ENCODE assay signal across 9 cellular contexts in genomic region chr5:173330151-173330855, GRCh38. TPM values are rescaled to one million over a fixed set of nuclear protein-coding genes. Genes with fewer than 3 reads are reported as not detected.
DNase-seq lines count a peak whose midpoint lies in the region; ATAC-seq, FAIRE-seq and TF ChIP-seq lines count a peak whose summit lies in the region.
"Had no signal": no experiment of that assay in that cellular context is flagged by ENCODE, and none has a peak within 500 bp of the region (broad histone marks: within the 10 kb centered on the region; RNA-seq: fewer than 3 reads in every experiment).

No MANE protein-coding gene starts in this region.

- POLR2A ChIA-PET in SK-N-SH (lab: Yijun Ruan, JAX), result interaction anchor here (1.0 to 6.0 kb wide), 4 partner anchors 9 to 273 kb away, joined by 4 to 40 read pairs (median 8); no protein-coding TSS in a partner anchor

- TF ChIP-seq RAD21 in SK-N-SH (IDR thresholded peaks at IDR 0.05; ENCODE audit: low read length), result no peak

- H3K79me1 ChIP-seq in neuronal stem cell (ENCODE audit: low read depth, low read length), result no peaks in the 10 kb centered on the region

- no peak overlapping the region for H4K8ac ChIP-seq in neuronal stem cell (ENCODE audit: low read depth, low read length)

- H3K4me2 ChIP-seq in SK-N-SH (peak overlapping the region; percentile 75; the same call in 1 of the 2 replicates), neuronal stem cell (ENCODE audit: insufficient read depth, low read length, poor library complexity, severe bottlenecking) (peak overlapping the region; percentile 97)

- H2AK5ac ChIP-seq in neuronal stem cell (ENCODE audit: low read depth, low read length), result peak overlapping the region; percentile 49

- peak overlapping the region; percentile 92 for H3K18ac ChIP-seq in neuronal stem cell (ENCODE audit: low read length)

- DNase-seq in SK-N-SH (no peak), LHCN-M2 (ENCODE audit: low read depth) (peak; percentile 31), bronchial epithelial cell (ENCODE audit: low read depth) (no peak), neuronal stem cell (ENCODE audit: low spot score) (no peak)
- DNase-seq in effector memory CD4-positive, alpha-beta T cell, result no peak
- DNase-seq: amygdala had no signal

- peaks cover 16% of the 10 kb centered on the region for H3K79me2 ChIP-seq in SK-N-SH (ENCODE audit: insufficient read depth)

- H3K9me2 ChIP-seq in SK-N-SH, result no peaks in the 10 kb centered on the region

- no peaks in the 10 kb centered on the region for H4K20me1 ChIP-seq in SK-N-SH (ENCODE audit: insufficient read depth)

- TF ChIP-seq CTCF in SK-N-SH (IDR thresholded peaks at IDR 0.05) (no peak), bronchial epithelial cell (IDR thresholded peaks at IDR 0.05; ENCODE audit: insufficient read depth, low read length, severe bottlenecking) (no peak)

- CTCF ChIA-PET in SK-N-SH (lab: Yijun Ruan, JAX), result interaction anchor here (0.9 to 13.7 kb wide), 10 partner anchors 9 to 643 kb away, joined by 3 to 503 read pairs (median 6); partner anchors contain the start of gene ATP6V0E1

- H3K27me3 ChIP-seq in SK-N-SH (ENCODE audit: insufficient read depth) (no peaks in the 10 kb centered on the region), bronchial epithelial cell (ENCODE audit: control insufficient read depth, insufficient read depth, low read length) (no peaks in the 10 kb centered on the region), neuronal stem cell (ENCODE audit: control insufficient read depth in 3 of 3, insufficient read depth in 3 of 3, low read depth in 1 of 3, low read length in 3 of 3) (peaks cover 3 to 65% (median 30%) of the 10 kb centered on the region in 3 experiments)
- peaks cover 31% of the 10 kb centered on the region for H3K27me3 ChIP-seq in effector memory CD4-positive, alpha-beta T cell (replicated peaks; ENCODE audit: control insufficient read depth, insufficient read depth, low read length, poor library complexity, severe bottlenecking)

- TF ChIP-seq EP300 in SK-N-SH (IDR thresholded peaks at IDR 0.05; ENCODE audit: borderline replicate concordance in 1 of 2, low read depth in 1 of 2, low read length in 1 of 2), result no peak

- H3K4me3 ChIP-seq in SK-N-SH (ENCODE audit: low read depth in 2 of 2, low read length in 1 of 2) (no peak overlapping the region; a peak in 1 of 4 replicates), bronchial epithelial cell (ENCODE audit: low read depth, low read length) (peak overlapping the region; percentile 85), neuronal stem cell (ENCODE audit: low read length in 2 of 2) (peak overlapping the region; percentile 52 to 76)
- no peak overlapping the region for H3K4me3 ChIP-seq in effector memory CD4-positive, alpha-beta T cell (ENCODE audit: insufficient read depth, low read depth, low read length, poor library complexity, severe bottlenecking)

- H3K9ac ChIP-seq in SK-N-SH, result no peak overlapping the region
- H3K9ac ChIP-seq in neuronal stem cell (ENCODE audit: low read depth, low read length, poor library complexity), result peak overlapping the region; percentile 65

- no peak overlapping the region for H2BK12ac ChIP-seq in neuronal stem cell (ENCODE audit: low read length)

- peak overlapping the region; percentile 61 for H2BK120ac ChIP-seq in neuronal stem cell (ENCODE audit: low read depth, low read length)

- peak overlapping the region; percentile 1 for H2BK15ac ChIP-seq in neuronal stem cell (ENCODE audit: low read length)

- ATAC-seq in SK-N-SH treated with all-trans-retinoic acid at 6 μM for 48 hours, result no peak
- ATAC-seq in GM21619 (IDR thresholded peaks at IDR 0.05; ENCODE audit: unreplicated experiment), result no peak
- ATAC-seq in HG03175 (IDR thresholded peaks at IDR 0.05; ENCODE audit: unreplicated experiment), result no peak

- 87% methylated on average over 13 of the region's 13 CpGs for WGBS in SK-N-SH (ENCODE audit: low lambda C conversion rate)
- WGBS in neuronal stem cell (ENCODE audit: extremely low coverage in 2 of 2, insufficient read length in 2 of 2, insufficient replicate concordance in 1 of 2), 2 donors, result no CpG with 5 or more reads among the region's 13 CpGs

- H3K27ac ChIP-seq in SK-N-SH (ENCODE audit: low read depth in 2 of 2, low read length in 1 of 2), result no peak overlapping the region; a peak in 1 of 4 replicates
- no peak overlapping the region for H3K27ac ChIP-seq in neuronal stem cell (replicated peaks; ENCODE audit: low read length)
- no peak overlapping the region for H3K27ac ChIP-seq in effector memory CD4-positive, alpha-beta T cell (ENCODE audit: insufficient read depth, low read length, poor library complexity, severe bottlenecking)

- H3F3A ChIP-seq in SK-N-SH (replicated peaks; ENCODE audit: insufficient read depth), result peaks cover 31% of the 10 kb centered on the region

- no peak overlapping the region for H3K4ac ChIP-seq in neuronal stem cell (ENCODE audit: low read length)

- H3K23ac ChIP-seq in neuronal stem cell (ENCODE audit: low read depth, low read length, poor library complexity), result no peak overlapping the region

- H2BK5ac ChIP-seq in neuronal stem cell (ENCODE audit: low read length), result peak overlapping the region; percentile 88

- no peak overlapping the region for H3K14ac ChIP-seq in neuronal stem cell (ENCODE audit: low read length)

- H3K36me3 ChIP-seq in SK-N-SH (replicated peaks in 1 of 2; ENCODE audit: control insufficient read depth in 1 of 2, insufficient read depth in 2 of 2, low read length in 1 of 2) (no peaks in the 10 kb centered on the region), bronchial epithelial cell (ENCODE audit: control insufficient read depth, insufficient read depth, low read length) (peaks cover 6% of the 10 kb centered on the region), neuronal stem cell (replicated peaks in 1 of 2; ENCODE audit: control insufficient read depth in 2 of 2, insufficient read depth in 2 of 2, low read length in 2 of 2) (peaks cover 0 to 2% of the 10 kb centered on the region in 2 donors)
- no peaks in the 10 kb centered on the region for H3K36me3 ChIP-seq in effector memory CD4-positive, alpha-beta T cell (ENCODE audit: control insufficient read depth, insufficient read depth, low read length)

- H2AFZ ChIP-seq in SK-N-SH (ENCODE audit: low read depth) (no peak overlapping the region), neuronal stem cell (ENCODE audit: low read length) (peak overlapping the region; percentile 90)

- H3K9me3 ChIP-seq in SK-N-SH, result no peaks in the 10 kb centered on the region
- no peaks in the 10 kb centered on the region for H3K9me3 ChIP-seq in neuronal stem cell (replicated peaks in 1 of 2; ENCODE audit: control insufficient read depth in 2 of 2, insufficient read depth in 1 of 2, low read depth in 1 of 2, low read length in 2 of 2)
- no peaks in the 10 kb centered on the region for H3K9me3 ChIP-seq in effector memory CD4-positive, alpha-beta T cell (ENCODE audit: control insufficient read depth, low read length)

- FAIRE-seq in bronchial epithelial cell (lab: Jason Lieb, UNC), result no peak

- H3K4me1 ChIP-seq in SK-N-SH (ENCODE audit: control insufficient read depth in 1 of 2, insufficient read depth in 2 of 2, low read depth in 1 of 2, low read length in 1 of 2), result peaks cover 0 to 33% of the 10 kb centered on the region in 2 experiments; a peak in 2 of 4 replicates
- H3K4me1 ChIP-seq in neuronal stem cell (ENCODE audit: control insufficient read depth in 2 of 2, insufficient read depth in 1 of 2, low read depth in 1 of 2, low read length in 2 of 2), result peaks cover 12 to 27% of the 10 kb centered on the region in 2 donors
- H3K4me1 ChIP-seq in effector memory CD4-positive, alpha-beta T cell (ENCODE audit: control insufficient read depth, insufficient read depth, low read length, poor library complexity, severe bottlenecking), result peaks cover 3% of the 10 kb centered on the region

- H4K91ac ChIP-seq in neuronal stem cell (ENCODE audit: low read depth, low read length, poor library complexity), result no peak overlapping the region

TF ChIP-seq in SK-N-SH, 30 proteins besides CTCF, POLR2A, EP300 and RAD21 (continues in another document):
- TF ChIP-seq USF2 (IDR thresholded peaks at IDR 0.05; ENCODE audit: borderline replicate concordance, low read depth, low read length) (no peak), SMC3 (IDR thresholded peaks at IDR 0.05; ENCODE audit: low read depth, low read length) (no peak), YY1 (IDR thresholded peaks at IDR 0.05; ENCODE audit: low read depth) (no peak), EZH2phosphoT487 (IDR thresholded peaks at IDR 0.05; ENCODE audit: borderline replicate concordance, low read depth) (no peak), RCOR1 (IDR thresholded peaks at IDR 0.05; ENCODE audit: low read length) (no peak), RXRA (IDR thresholded peaks at IDR 0.05; ENCODE audit: borderline replicate concordance, low read depth) (no peak)

TF ChIP-seq in SK-N-SH treated with all-trans-retinoic acid at 6 μM for 48 hours, 23 proteins besides CTCF, POLR2A, EP300 and RAD21 (continues in another document):
- TF ChIP-seq ARNTL (CRISPR knock-in tag; IDR thresholded peaks at IDR 0.05; ENCODE audit: borderline replicate concordance, low read depth), result no peak
- no peak for TF ChIP-seq ZNF70 (CRISPR knock-in tag; IDR thresholded peaks at IDR 0.05)
- no peak for TF ChIP-seq ZFP3 (CRISPR knock-in tag; IDR thresholded peaks at IDR 0.05)
- no peak for TF ChIP-seq ZC3H10 (CRISPR knock-in tag; IDR thresholded peaks at IDR 0.05)
- no peak for TF ChIP-seq POU6F1 (CRISPR knock-in tag; IDR thresholded peaks at IDR 0.05; ENCODE audit: borderline replicate concordance, low read depth)
- TF ChIP-seq ISL1 (CRISPR knock-in tag; IDR thresholded peaks at IDR 0.05), result no peak
- TF ChIP-seq TOX (CRISPR knock-in tag; IDR thresholded peaks at IDR 0.05; ENCODE audit: borderline replicate concordance), result no peak
- no peak for TF ChIP-seq ZFP30 (CRISPR knock-in tag; IDR thresholded peaks at IDR 0.05)
- no peak for TF ChIP-seq TCF4 (CRISPR knock-in tag; IDR thresholded peaks at IDR 0.05; ENCODE audit: borderline replicate concordance)

RNA-seq across cellular contexts. Expression of gene STC2, which starts 2.1 kb away (rescaled TPM):
- 5.9 and 9.1 TPM in 2 replicates for polyA plus RNA-seq in SK-N-SH (2012; rRNA removed)
- polyA plus RNA-seq in SK-N-SH (2012; cell fraction: cytosol; rRNA removed), result 4.7 and 5.4 TPM in 2 replicates
- polyA plus RNA-seq in SK-N-SH (2012; cell fraction: nucleus; rRNA removed), result 6.4 and 6.8 TPM in 2 replicates
- 1,426 and 2,025 TPM in 2 replicates for total RNA-seq in LHCN-M2 (2014; rRNA removed)
- 1,502 TPM for polyA plus RNA-seq in LHCN-M2 (2012)
- 310 and 440 TPM in 2 replicates for total RNA-seq in bronchial epithelial cell
- polyA plus RNA-seq in neuronal stem cell (2013, experiment 1 of 2), result 5.7 TPM
- 6.0 TPM for polyA plus RNA-seq in neuronal stem cell (2013, experiment 2 of 2)

Comparison
In these comparisons a context has a peak if more than half of its experiments do, and no peak if none do; other contexts are left out.
1. H3K4me3 ChIP-seq: peak in bronchial epithelial cell (single experiment) and neuronal stem cell (2 of 2); none in SK-N-SH (0 of 2) and effector memory CD4-positive, alpha-beta T cell (single experiment).